Comparison of ENCODE assay signal across 1 cellular context in genomic region chr2:226730487-226730886, GRCh38.
TF ChIP-seq lines count a peak whose summit lies in the region.

No MANE protein-coding gene starts in this region.

TF ChIP-seq in HepG2, 621 proteins besides CTCF, POLR2A, EP300 and RAD21 (continued from another document):
- TF ChIP-seq ZBED4 (CRISPR knock-in tag; IDR thresholded peaks at IDR 0.05; ENCODE audit: borderline replicate concordance) (no peak), GFI1 (CRISPR knock-in tag; IDR thresholded peaks at IDR 0.05; ENCODE audit: borderline replicate concordance) (no peak), MED13 (CRISPR knock-in tag; IDR thresholded peaks at IDR 0.05) (no peak), ZKSCAN1 (IDR thresholded peaks at IDR 0.05; ENCODE audit: low read length) (no peak), ZNF619 (CRISPR knock-in tag; IDR thresholded peaks at IDR 0.05) (0 out of 2 replicates have a peak, but pooled peaks have one; percentile 31), ZFX (CRISPR knock-in tag; IDR thresholded peaks at IDR 0.05; ENCODE audit: low read depth) (0 out of 2 replicates have a peak, but pooled peaks have one; percentile 31), ZNF501 (CRISPR knock-in tag; IDR thresholded peaks at IDR 0.05) (0 out of 2 replicates have a peak, but pooled peaks have one; percentile 27), EEA1 (CRISPR knock-in tag; IDR thresholded peaks at IDR 0.05; ENCODE audit: borderline replicate concordance) (no peak), ZNF362 (CRISPR knock-in tag; IDR thresholded peaks at IDR 0.05; ENCODE audit: borderline replicate concordance) (peak; percentile 62; the same call in 1 of the 2 replicates), ZNF333 (CRISPR knock-in tag; IDR thresholded peaks at IDR 0.05; ENCODE audit: borderline replicate concordance) (no peak), POLR2AphosphoS5 (IDR thresholded peaks at IDR 0.05; ENCODE audit: low read depth, low read length) (no peak), CBX2 (IDR thresholded peaks at IDR 0.05; ENCODE audit: low read depth, low read length) (no peak), CBX2 (CRISPR knock-in tag; IDR thresholded peaks at IDR 0.05; ENCODE audit: low read depth) (no peak), TEAD3 (CRISPR knock-in tag; optimal IDR thresholded peaks at IDR 0.05; ENCODE audit: borderline replicate concordance) (peak; percentile 34), FOXJ3 (CRISPR knock-in tag; IDR thresholded peaks at IDR 0.05; ENCODE audit: borderline replicate concordance) (no peak), GABPA (IDR thresholded peaks at IDR 0.05; ENCODE audit: low read depth, low read length) (no peak), GABPA (CRISPR knock-in tag; IDR thresholded peaks at IDR 0.05; ENCODE audit: low read depth) (no peak)
